9 cellular contexts compared by ENCODE assay signal in genomic region chr10:132449051-132449825, GRCh38. TPM values are rescaled to one million over a fixed set of nuclear protein-coding genes. Genes with fewer than 3 reads are reported as not detected.
DNase-seq lines count a peak whose midpoint lies in the region; ATAC-seq and TF ChIP-seq lines count a peak whose summit lies in the region.
"Had no signal": no experiment of that assay in that cellular context is flagged by ENCODE, and none has a peak within 500 bp of the region (broad histone marks: within the 10 kb centered on the region; RNA-seq: fewer than 3 reads in every experiment).

No MANE protein-coding gene starts in this region.

- H3K4me1 Mint-ChIP-seq in CD8-positive, alpha-beta memory T cell = peaks cover 21 to 65% (median 29%) of the 10 kb centered on the region in 3 donors

- peak overlapping the region in 7 of 8 donors; percentile 84 to 94 (median 87) for H3K27ac Mint-ChIP-seq in CD8-positive, alpha-beta memory T cell

- H3K27ac ChIP-seq in CD8-positive, alpha-beta memory T cell (ENCODE audit: low read depth, low read length) = no peak overlapping the region
- H3K27ac ChIP-seq in neutrophil = peak overlapping the region; percentile 45

- TF ChIP-seq CTCF in neutrophil (IDR thresholded peaks at IDR 0.05) = no peak

- POLR2A ChIA-PET in CD8-positive, alpha-beta memory T cell (lab: Charles Lee) = interaction anchor here (0.6 kb wide), 1 partner anchor 886 kb away, joined by 3 read pairs; no protein-coding TSS in a partner anchor

- no peaks in the 10 kb centered on the region for H3K36me3 Mint-ChIP-seq in CD8-positive, alpha-beta memory T cell

- DNase-seq in CD8-positive, alpha-beta memory T cell = no peak
- peak; percentile 12 for DNase-seq in M059J (ENCODE audit: low read depth)
- peak; percentile 55 for DNase-seq in cerebellar cortex (ENCODE audit: low spot score)
- DNase-seq in NCI-H1105 (lab: John Stamatoyannopoulos, UW) = no peak
- no peak for DNase-seq in mesenteric fat pad (ENCODE audit: low spot score)
- DNase-seq in head of caudate nucleus = no peak

- no peak for ATAC-seq in HG03442 (IDR thresholded peaks at IDR 0.05; ENCODE audit: unreplicated experiment)

- CTCF ChIA-PET in CD8-positive, alpha-beta memory T cell (lab: Charles Lee) = interaction anchor here (1.1 to 2.2 kb wide), 2 partner anchors 56 to 62 kb away, joined by 4 to 5 read pairs; no protein-coding TSS in a partner anchor

- H3K4me3 Mint-ChIP-seq in CD8-positive, alpha-beta memory T cell = no peak overlapping the region
- H3K4me3 Mint-ChIP-seq: nephron had no signal

- intact Hi-C loops in head of caudate nucleus (cut with DNase I) = no loop called here

- H3K27me3 Mint-ChIP-seq in CD8-positive, alpha-beta memory T cell = no peaks in the 10 kb centered on the region

- no peaks in the 10 kb centered on the region for H3K9me3 Mint-ChIP-seq in CD8-positive, alpha-beta memory T cell
- H3K9me3 Mint-ChIP-seq: nephron had no signal

- H3K36me3 ChIP-seq in CD8-positive, alpha-beta memory T cell (ENCODE audit: insufficient read depth, low read length) = no peaks in the 10 kb centered on the region
- H3K36me3 ChIP-seq in neutrophil = no peaks in the 10 kb centered on the region

- no peaks in the 10 kb centered on the region for H3K27me3 ChIP-seq in CD8-positive, alpha-beta memory T cell (ENCODE audit: insufficient read depth, low read length, poor library complexity, severe bottlenecking)
- H3K27me3 ChIP-seq in neutrophil = no peaks in the 10 kb centered on the region

- H3K9me3 ChIP-seq in CD8-positive, alpha-beta memory T cell (ENCODE audit: low read length) = no peaks in the 10 kb centered on the region
- H3K9me3 ChIP-seq in neutrophil = no peaks in the 10 kb centered on the region

- peaks cover 58% of the 10 kb centered on the region for H3K4me1 ChIP-seq in CD8-positive, alpha-beta memory T cell (ENCODE audit: insufficient read depth, low read length)
- H3K4me1 ChIP-seq in neutrophil (ENCODE audit: control insufficient read depth in 1 of 2, insufficient read depth in 1 of 2, low read depth in 1 of 2, low read length in 1 of 2) = peaks cover 60 to 69% of the 10 kb centered on the region in 2 experiments

- H3K4me3 ChIP-seq in CD8-positive, alpha-beta memory T cell (ENCODE audit: low read length) = no peak overlapping the region
- H3K4me3 ChIP-seq in neutrophil (ENCODE audit: low read depth in 1 of 2, low read length in 1 of 2) = no peak overlapping the region

RNA-seq across cellular contexts. Expression of gene PWWP2B, which starts 52.2 kb away (rescaled TPM):
- total RNA-seq in CD8-positive, alpha-beta memory T cell = 1 to 10 TPM; 3.1 to 3.7 TPM
- 4.4 TPM for polyA plus RNA-seq in CD8-positive, alpha-beta memory T cell
- 1.2 and 5.3 TPM in 2 replicates for total RNA-seq in M059J (2014; rRNA removed; shearing (Covaris generic))
- total RNA-seq in mesenteric fat pad = 30.4 TPM

Comparison
In these comparisons a context has a peak if more than half of its experiments do, and no peak if none do; other contexts are left out.
1. DNase-seq: peak in M059J (single experiment) and cerebellar cortex (single experiment); none in CD8-positive, alpha-beta memory T cell (0 of 5), NCI-H1105 (single experiment), mesenteric fat pad (single experiment) and head of caudate nucleus (0 of 42).